Comparison of ENCODE assay signal across 1 cellular context in genomic region chr12:53451661-53452158, GRCh38.
A peak's percentile ranks its signal among the peaks of the same experiment; 100 is the strongest.
TF ChIP-seq lines count a peak whose summit lies in the region.

TSS of gene PCBP2 (plus strand) at chr12:53452102. CDS start at chr12:53454801, 2,699 bp downstream.

TF ChIP-seq in K562, 482 proteins besides CTCF, POLR2A, EP300 and RAD21 (continued from another document and continues in another):
- TF ChIP-seq TRIM25 (IDR thresholded peaks at IDR 0.05; ENCODE audit: borderline replicate concordance) (no peak), RAD51 (IDR thresholded peaks at IDR 0.05; ENCODE audit: borderline replicate concordance, low read depth) (peak; percentile 10; the same call in 1 of the 2 replicates), ZFP91 (CRISPR knock-in tag; IDR thresholded peaks at IDR 0.05) (no peak), ZHX1 (conservative IDR thresholded peaks at IDR 0.05; ENCODE audit: low read length) (no peak), SOX6 (IDR thresholded peaks at IDR 0.05) (peak; percentile 85), ILK (tag; IDR thresholded peaks at IDR 0.05; ENCODE audit: borderline replicate concordance, low read depth) (no peak), TCF15 (CRISPR knock-in tag; IDR thresholded peaks at IDR 0.05) (no peak), ZNF384 (IDR thresholded peaks at IDR 0.05; ENCODE audit: low read depth, low read length) (peak; percentile 42; the same call in 1 of the 2 replicates), USF1 (CRISPR knock-in tag; IDR thresholded peaks at IDR 0.05) (no peak), DMBX1 (CRISPR knock-in tag; IDR thresholded peaks at IDR 0.05; ENCODE audit: borderline replicate concordance) (no peak), FOXK2 (conservative IDR thresholded peaks at IDR 0.05 in 1 of 2, IDR thresholded peaks at IDR 0.05 in 1 of 2; ENCODE audit: low read depth in 2 of 2) (peak; percentile 78), ZFP36 (IDR thresholded peaks at IDR 0.05; ENCODE audit: low read depth, low read length, partially characterized antibody) (no peak), CREM (IDR thresholded peaks at IDR 0.05; ENCODE audit: low read depth) (peak; percentile 98), ZFP30 (CRISPR knock-in tag; IDR thresholded peaks at IDR 0.05; ENCODE audit: borderline replicate concordance) (no peak), LEF1 (IDR thresholded peaks at IDR 0.05) (peak; percentile 66), CBFA2T3 (IDR thresholded peaks at IDR 0.05) (no peak; the same call in 1 of the 2 replicates), ATF2 (CRISPR knock-in tag; IDR thresholded peaks at IDR 0.05) (no peak), MTA3 (IDR thresholded peaks at IDR 0.05; ENCODE audit: borderline replicate concordance) (peak; percentile 96), CCNT2 (IDR thresholded peaks at IDR 0.05; ENCODE audit: borderline replicate concordance, extremely low read depth, insufficient read length, low read depth, low read length) (peak; percentile 86), YY1 (IDR thresholded peaks at IDR 0.05; ENCODE audit: borderline replicate concordance in 1 of 3, control insufficient read depth in 1 of 3, extremely low read depth in 1 of 3, insufficient read depth in 3 of 3, insufficient read length in 1 of 3, insufficient replicate concordance in 2 of 3, low read depth in 1 of 3, low read length in 2 of 3) (peak in 2 of 3 experiments; percentile 58 to 59), NCOA4 (IDR thresholded peaks at IDR 0.05; ENCODE audit: partially characterized antibody) (peak; percentile 30), TEAD2 (tag; IDR thresholded peaks at IDR 0.05) (no peak), KAT8 (IDR thresholded peaks at IDR 0.05; ENCODE audit: low read depth) (no peak), E2F8 (IDR thresholded peaks at IDR 0.05; ENCODE audit: low read depth, partially characterized antibody) (peak; percentile 93), TAF7 (tag; IDR thresholded peaks at IDR 0.05) (no peak), RREB1 (CRISPR knock-in tag; IDR thresholded peaks at IDR 0.05) (no peak), ZNF217 (CRISPR knock-in tag; IDR thresholded peaks at IDR 0.05) (no peak), ATF4 (CRISPR knock-in tag; IDR thresholded peaks at IDR 0.05) (peak; percentile 83), KDM2B (CRISPR knock-in tag; IDR thresholded peaks at IDR 0.05) (no peak), MNT (conservative IDR thresholded peaks at IDR 0.05) (peak; percentile 62 to 77; a peak in 3 of 4 replicates), ELF2 (CRISPR knock-in tag; IDR thresholded peaks at IDR 0.05) (no peak), CREBBP (IDR thresholded peaks at IDR 0.05; ENCODE audit: low read depth, low read length) (no peak), TOE1 (IDR thresholded peaks at IDR 0.05; ENCODE audit: borderline replicate concordance) (peak; percentile 83), TOE1 (CRISPR knock-in tag; IDR thresholded peaks at IDR 0.05; ENCODE audit: borderline replicate concordance, low read depth) (no peak), NONO (IDR thresholded peaks at IDR 0.05; ENCODE audit: low read depth in 2 of 2, low read length in 1 of 2) (peak in 1 of 2 experiments; percentile 49; a peak in 1 of 4 replicates), BRD4 (IDR thresholded peaks at IDR 0.05) (no peak)
